In genomic region chr20:25300496-25301170, GRCh38 we compare ENCODE assay signal across 14 cellular contexts. TPM values are rescaled to one million over a fixed set of nuclear protein-coding genes. Genes with fewer than 3 reads are reported as not detected.
A peak's percentile ranks its signal among the peaks of the same experiment; 100 is the strongest.
DNase-seq lines count a peak whose midpoint lies in the region; ATAC-seq and TF ChIP-seq lines count a peak whose summit lies in the region.
"Had no signal": no experiment of that assay in that cellular context is flagged by ENCODE, and none has a peak within 500 bp of the region (broad histone marks: within the 10 kb centered on the region; RNA-seq: fewer than 3 reads in every experiment).

No MANE protein-coding gene starts in this region.

- TF ChIP-seq CTCF in heart left ventricle (IDR thresholded peaks at IDR 0.05) (no peak), heart right ventricle (IDR thresholded peaks at IDR 0.05) (peak in 2 of 9 donors; percentile 15 to 25), dorsolateral prefrontal cortex (IDR thresholded peaks at IDR 0.05 in 54 of 56, conservative IDR thresholded peaks at IDR 0.05 in 2 of 56; ENCODE audit: low read depth in 1 of 56, partially characterized antibody in 56 of 56) (no peak)

- H3K4me3 ChIP-seq in heart left ventricle (no peak overlapping the region), heart right ventricle (no peak overlapping the region), stomach smooth muscle (ENCODE audit: low read length in 2 of 2) (no peak overlapping the region), dorsolateral prefrontal cortex (no peak overlapping the region)
- H3K4me3 ChIP-seq: left lung had no signal

- H3K27ac ChIP-seq in heart left ventricle (peak overlapping the region in 1 of 12 donors; percentile 41), heart right ventricle (peak overlapping the region in 3 of 10 donors; percentile 1 to 43 (median 35)), stomach smooth muscle (ENCODE audit: low read length) (peak overlapping the region; percentile 11), dorsolateral prefrontal cortex (peak overlapping the region in 29 of 59 donors; percentile 0 to 71 (median 37))

- peaks cover 0 to 67% (median 45%) of the 10 kb centered on the region in 9 donors for H3K36me3 ChIP-seq in heart left ventricle
- peaks cover 0 to 91% (median 20%) of the 10 kb centered on the region in 9 donors for H3K36me3 ChIP-seq in heart right ventricle
- peaks cover 25 to 37% of the 10 kb centered on the region in 2 donors for H3K36me3 ChIP-seq in stomach smooth muscle (ENCODE audit: control insufficient read depth in 2 of 2, insufficient read depth in 2 of 2, low read length in 2 of 2)

- intact Hi-C loops in heart left ventricle (cut with DNase I) (loop anchor here in 1 of 10 donors (5.0 kb wide), 1 partner anchor 97 kb away; no protein-coding TSS in a partner anchor), Right ventricle myocardium superior (cut with DNase I) (no loop called here), heart right ventricle (cut with DNase I) (no loop called here), dorsolateral prefrontal cortex (cut with DNase I) (no loop called here)

- 62 to 74% (median 67%) methylated on average over 6 to 13 of the region's 13 CpGs for WGBS in heart left ventricle, 4 donors
- WGBS in heart right ventricle, 2 donors = 71 to 72% methylated on average over 13 of the region's 13 CpGs

- no peaks in the 10 kb centered on the region for H3K27me3 ChIP-seq in heart left ventricle
- H3K27me3 ChIP-seq in heart right ventricle = no peaks in the 10 kb centered on the region
- H3K27me3 ChIP-seq in stomach smooth muscle (ENCODE audit: control insufficient read depth in 1 of 2, insufficient read depth in 2 of 2, low read length in 2 of 2) = no peaks in the 10 kb centered on the region
- no peaks in the 10 kb centered on the region for H3K27me3 ChIP-seq in dorsolateral prefrontal cortex
- H3K27me3 ChIP-seq: left lung had no signal

- H3K9me3 ChIP-seq in heart left ventricle = no peaks in the 10 kb centered on the region
- no peaks in the 10 kb centered on the region for H3K9me3 ChIP-seq in heart right ventricle
- H3K9me3 ChIP-seq in stomach smooth muscle (ENCODE audit: control insufficient read depth in 2 of 2, low read length in 2 of 2) = no peaks in the 10 kb centered on the region
- H3K9me3 ChIP-seq: left lung had no signal

- ATAC-seq in heart left ventricle (peak; percentile 10 to 42 (median 38)), Right ventricle myocardium superior (ENCODE audit: poor library complexity) (no peak), heart right ventricle (peak in 5 of 8 donors; percentile 15 to 55 (median 37)), HG02623 (IDR thresholded peaks at IDR 0.05; ENCODE audit: unreplicated experiment) (no peak), HG02870 (IDR thresholded peaks at IDR 0.05; ENCODE audit: unreplicated experiment) (no peak)
- ATAC-seq: activated CD4-positive, alpha-beta T cell treated with anti-CD3 and anti-CD28 coated beads for 36 hours; left lung had no signal

- H3K4me1 ChIP-seq in heart left ventricle = peaks cover 5 to 25% (median 12%) of the 10 kb centered on the region in 12 donors
- peaks cover 8 to 35% (median 18%) of the 10 kb centered on the region in 9 donors for H3K4me1 ChIP-seq in heart right ventricle
- H3K4me1 ChIP-seq in stomach smooth muscle (ENCODE audit: control insufficient read depth, insufficient read depth, low read length) = peaks cover 16% of the 10 kb centered on the region
- H3K4me1 ChIP-seq: left lung had no signal

- DNase-seq in heart left ventricle = peak in 1 of 5 donors; percentile 41
- no peak for DNase-seq in Right ventricle myocardium superior
- peak; percentile 44 for DNase-seq in amniotic epithelial cell (ENCODE audit: low read depth)
- DNase-seq in heart right ventricle = no peak
- DNase-seq in dorsolateral prefrontal cortex = no peak
- DNase-seq: activated CD4-positive, alpha-beta T cell treated with anti-CD3 and anti-CD28 coated beads for 36 hours; activated effector memory CD4-positive, alpha-beta T cell treated with Interleukin-2 at 50 U/mL for 16 hours; C1 segment of cervical spinal cord; NCI-H526 treated with DMSO at 0.1 percent for 48 hours; nucleus accumbens had no signal

- TF ChIP-seq POLR2A in heart left ventricle (IDR thresholded peaks at IDR 0.05) = no peak

- no peak overlapping the region for H3K9ac ChIP-seq in stomach smooth muscle (ENCODE audit: low read length in 2 of 2)

RNA-seq across cellular contexts. Expression of gene PYGB, which starts 52.7 kb away (rescaled TPM):
- total RNA-seq in heart left ventricle (100 to 1,000 TPM; 172 to 450 (median 233) TPM), Right ventricle myocardium superior (170 TPM), heart right ventricle (100 to 1,000 TPM; 203 to 462 (median 276) TPM), dorsolateral prefrontal cortex (100 to 1,000 TPM in 116 of 120 experiments, 10 to 100 TPM in 4; 83.2 to 226 (median 146) TPM)
- polyA plus RNA-seq in heart left ventricle (100 to 1,000 TPM; 144 to 227 TPM), heart right ventricle (100 to 1,000 TPM in 1 of 2 donors, 10 to 100 TPM in 1; 83.1 to 250 TPM)

Comparison
In these comparisons a context has a peak if more than half of its experiments do, and no peak if none do; other contexts are left out.
1. ATAC-seq: peak in heart left ventricle (4 of 4) and heart right ventricle (5 of 8); none in Right ventricle myocardium superior (single experiment), HG02623 (single experiment) and HG02870 (single experiment).